8 cellular contexts compared by ENCODE assay signal in genomic region chr3:131033480-131034080, GRCh38. TPM values are rescaled to one million over a fixed set of nuclear protein-coding genes. Genes with fewer than 3 reads are reported as not detected.
DNase-seq lines count a peak whose midpoint lies in the region; ATAC-seq, FAIRE-seq and TF ChIP-seq lines count a peak whose summit lies in the region.

No MANE protein-coding gene starts in this region.

- H3K27ac Mint-ChIP-seq in neural progenitor cell, result no peak overlapping the region
- H3K27ac Mint-ChIP-seq in T-helper 2 cell treated with Interferon-gamma antibody and Interleukin-4, amounts not matched to agents 5 μg/mL and 100 μg/mL, for 36 hours, result no peak overlapping the region

- no peak overlapping the region for H3K14ac ChIP-seq in H1 (ENCODE audit: insufficient read length)

- H4K5ac ChIP-seq in H1 (ENCODE audit: insufficient read length, low read depth, low read length), result no peak overlapping the region

- peaks cover 2% of the 10 kb centered on the region for H3K4me1 Mint-ChIP-seq in neural progenitor cell
- H3K4me1 Mint-ChIP-seq in T-helper 2 cell treated with Interferon-gamma antibody and Interleukin-4, amounts not matched to agents 5 μg/mL and 100 μg/mL, for 36 hours (ENCODE audit: low read depth), result peaks cover 6% of the 10 kb centered on the region

- H2BK15ac ChIP-seq in H1 (ENCODE audit: low read length), result no peak overlapping the region

- no peak overlapping the region for H3K18ac ChIP-seq in H1 (ENCODE audit: extremely low read depth, low read length)

- no peak overlapping the region for H2AK5ac ChIP-seq in H1 (ENCODE audit: low read depth, low read length)

- no peaks in the 10 kb centered on the region for H3K27me3 ChIP-seq in HL-60 (ENCODE audit: insufficient read depth, poor library complexity, severe bottlenecking)
- H3K27me3 ChIP-seq in Peyer's patch, result no peaks in the 10 kb centered on the region
- no peaks in the 10 kb centered on the region for H3K27me3 ChIP-seq in H1 (replicated peaks in 1 of 4; ENCODE audit: control insufficient read depth in 3 of 4, extremely low read depth in 1 of 4, insufficient read depth in 3 of 4, low read length in 3 of 4)
- no peaks in the 10 kb centered on the region for H3K27me3 ChIP-seq in neural progenitor cell

- H3K9ac ChIP-seq in H1 (replicated peaks in 1 of 4; ENCODE audit: extremely low read depth in 1 of 4, low read depth in 3 of 4, low read length in 3 of 4), result no peak overlapping the region
- H3K9ac ChIP-seq in neural progenitor cell, result no peak overlapping the region

- H3K4ac ChIP-seq in H1 (replicated peaks; ENCODE audit: insufficient read length, low read depth, low read length), result no peak overlapping the region

- no peak overlapping the region for H2BK20ac ChIP-seq in H1 (ENCODE audit: low read length)

- H3K4me1 ChIP-seq in Peyer's patch (no peaks in the 10 kb centered on the region), H1 (replicated peaks in 1 of 4; ENCODE audit: control insufficient read depth in 3 of 4, insufficient read depth in 4 of 4, low read length in 3 of 4) (no peaks in the 10 kb centered on the region), neural progenitor cell (no peaks in the 10 kb centered on the region)

- no peak overlapping the region for H3K23ac ChIP-seq in H1 (ENCODE audit: insufficient read length)

- H3K79me2 ChIP-seq in H1 (ENCODE audit: control insufficient read depth in 1 of 2, insufficient read depth in 2 of 2, low read length in 2 of 2) (no peaks in the 10 kb centered on the region), neural progenitor cell (ENCODE audit: low read depth) (no peaks in the 10 kb centered on the region)

- no peak overlapping the region for H2BK12ac ChIP-seq in H1 (ENCODE audit: low read depth, low read length)

- H3K36me3 ChIP-seq in Peyer's patch (peaks cover 0 to 4% (median 0%) of the 10 kb centered on the region in 3 donors), H1 (ENCODE audit: control insufficient read depth in 2 of 4, insufficient read depth in 4 of 4, low read length in 3 of 4) (no peaks in the 10 kb centered on the region), neural progenitor cell (no peaks in the 10 kb centered on the region)

- no peak overlapping the region for H2BK5ac ChIP-seq in H1 (ENCODE audit: low read depth, low read length)

- H2AFZ ChIP-seq in H1 (ENCODE audit: low read length) (no peak overlapping the region), neural progenitor cell (replicated peaks) (no peak overlapping the region)

- no peaks in the 10 kb centered on the region for H3K79me1 ChIP-seq in H1 (ENCODE audit: low read depth, low read length)

- no peak for TF ChIP-seq EP300 in H1 (IDR thresholded peaks at IDR 0.05; ENCODE audit: borderline replicate concordance in 1 of 2, low read depth in 2 of 2, low read length in 2 of 2)

- FAIRE-seq in A204.1 (lab: Jason Lieb, UNC) (peak; percentile 98), H1 (lab: Jason Lieb, UNC) (peak; percentile 19)

- no peaks in the 10 kb centered on the region for H3K27me3 Mint-ChIP-seq in neural progenitor cell (ENCODE audit: insufficient read depth, low read depth)
- peaks cover 3% of the 10 kb centered on the region for H3K27me3 Mint-ChIP-seq in T-helper 2 cell treated with Interferon-gamma antibody and Interleukin-4, amounts not matched to agents 5 μg/mL and 100 μg/mL, for 36 hours (ENCODE audit: low read depth)

- no peak for ATAC-seq in HG03097 (IDR thresholded peaks at IDR 0.05; ENCODE audit: low FRiP score, unreplicated experiment)

- no peak overlapping the region for H4K91ac ChIP-seq in H1 (replicated peaks; ENCODE audit: insufficient read length, low read length)

- H3K9me3 ChIP-seq in Peyer's patch (no peaks in the 10 kb centered on the region), H1 (ENCODE audit: insufficient read depth in 2 of 2, low read depth in 1 of 2, low read length in 1 of 2) (no peaks in the 10 kb centered on the region), neural progenitor cell (ENCODE audit: low read depth) (no peaks in the 10 kb centered on the region)

- H3K4me3 Mint-ChIP-seq in neural progenitor cell, result no peak overlapping the region
- H3K4me3 Mint-ChIP-seq in T-helper 2 cell treated with Interferon-gamma antibody and Interleukin-4, amounts not matched to agents 5 μg/mL and 100 μg/mL, for 36 hours, result no peak overlapping the region

- H3K27ac ChIP-seq in HL-60 (replicated peaks), result no peak overlapping the region
- H3K27ac ChIP-seq in Peyer's patch, result no peak overlapping the region
- H3K27ac ChIP-seq in H1 (ENCODE audit: low read depth, low read length), result no peak overlapping the region
- H3K27ac ChIP-seq in neural progenitor cell, result no peak overlapping the region

- H4K20me1 ChIP-seq in H1 (replicated peaks in 1 of 2; ENCODE audit: control insufficient read depth in 1 of 2, insufficient read depth in 2 of 2, low read length in 2 of 2), result no peaks in the 10 kb centered on the region
- no peaks in the 10 kb centered on the region for H4K20me1 ChIP-seq in neural progenitor cell (ENCODE audit: low read depth)

- no peak for TF ChIP-seq POLR2A in Peyer's patch (IDR thresholded peaks at IDR 0.05)
- no peak for TF ChIP-seq POLR2A in H1 (IDR thresholded peaks at IDR 0.05; ENCODE audit: control extremely low read depth in 1 of 2, low read depth in 2 of 2, low read length in 2 of 2)

- no peaks in the 10 kb centered on the region for H3K9me3 Mint-ChIP-seq in neural progenitor cell
- no peaks in the 10 kb centered on the region for H3K9me3 Mint-ChIP-seq in T-helper 2 cell treated with Interferon-gamma antibody and Interleukin-4, amounts not matched to agents 5 μg/mL and 100 μg/mL, for 36 hours

- H3K4me3 ChIP-seq in HL-60 (replicated peaks; ENCODE audit: insufficient read depth, low read length), result no peak overlapping the region
- no peak overlapping the region for H3K4me3 ChIP-seq in Peyer's patch
- no peak overlapping the region for H3K4me3 ChIP-seq in H1 (ENCODE audit: extremely low read depth in 1 of 4, insufficient read depth in 2 of 4, low read depth in 3 of 4, low read length in 4 of 4)
- H3K4me3 ChIP-seq in neural progenitor cell, result no peak overlapping the region

- CTCF ChIA-PET in H1 (lab: Charles Lee; ENCODE audit: partially characterized antibody), result interaction anchor here (0.7 to 2.9 kb wide), 17 partner anchors 9 to 1235 kb away, joined by 3 to 11 read pairs (median 4); no protein-coding TSS in a partner anchor

- no peak overlapping the region for H3K4me2 ChIP-seq in H1 (ENCODE audit: insufficient read depth in 1 of 2, low read depth in 2 of 2, low read length in 2 of 2)
- no peak overlapping the region for H3K4me2 ChIP-seq in neural progenitor cell

- no peak overlapping the region for H2BK120ac ChIP-seq in H1 (replicated peaks; ENCODE audit: low read depth, low read length)

- TF ChIP-seq CTCF in HL-60 (IDR thresholded peaks at IDR 0.05; ENCODE audit: insufficient read depth, low read length) (peak; percentile 29), Peyer's patch (IDR thresholded peaks at IDR 0.05) (peak; percentile 20 to 79 (median 70)), H1 (IDR thresholded peaks at IDR 0.05; ENCODE audit: control extremely low read depth in 1 of 3, insufficient read depth in 1 of 3, low read depth in 1 of 3, low read length in 3 of 3) (peak in 2 of 3 experiments; percentile 25 to 59; a peak in 2 of 4 replicates), neural progenitor cell (IDR thresholded peaks at IDR 0.05) (peak; percentile 91)

- 11% methylated on average over 1 of the region's 1 CpG; no CpG with 5 or more reads in 1 of the 2 experiments for WGBS in H1 (ENCODE audit: extremely low coverage in 1 of 2, insufficient coverage in 1 of 2, insufficient read length in 1 of 2, insufficient replicate concordance in 2 of 2, low coverage in 1 of 2, low lambda C conversion rate in 2 of 2, missing lambda C conversion rate in 1 of 2), 2 experiments

- TF ChIP-seq RAD21 in H1 (IDR thresholded peaks at IDR 0.05 in 1 of 2, conservative IDR thresholded peaks at IDR 0.05 in 1 of 2; ENCODE audit: low read depth in 2 of 2, low read length in 2 of 2), result peak; percentile 67 to 77

- no peaks in the 10 kb centered on the region for H3F3A ChIP-seq in neural progenitor cell (ENCODE audit: low read depth)

- H4K8ac ChIP-seq in H1 (ENCODE audit: extremely low read depth, insufficient read depth, low read length), result no peak overlapping the region

- no peak overlapping the region for H3K56ac ChIP-seq in H1 (replicated peaks; ENCODE audit: insufficient read length, low read depth, low read length)

- peak; percentile 50 for DNase-seq in EH (ENCODE audit: low read depth)
- peak; percentile 17 to 38 for DNase-seq in HL-60 (ENCODE audit: low read depth in 1 of 2, low spot score in 1 of 2)
- no peak for DNase-seq in Peyer's patch
- no peak for DNase-seq in H1 (ENCODE audit: low read depth in 1 of 2, low spot score in 2 of 2)
- peak; percentile 35 for DNase-seq in neural progenitor cell (ENCODE audit: low spot score)
- no peak for DNase-seq in T-helper 2 cell treated with Interferon-gamma antibody and Interleukin-4, amounts not matched to agents 5 μg/mL and 100 μg/mL, for 36 hours (ENCODE audit: low spot score)

- H3K23me2 ChIP-seq in H1 (ENCODE audit: low read depth, low read length), result no peaks in the 10 kb centered on the region

- H3K36me3 Mint-ChIP-seq in neural progenitor cell, result no peaks in the 10 kb centered on the region
- H3K36me3 Mint-ChIP-seq in T-helper 2 cell treated with Interferon-gamma antibody and Interleukin-4, amounts not matched to agents 5 μg/mL and 100 μg/mL, for 36 hours (ENCODE audit: low read depth), result no peaks in the 10 kb centered on the region

- POLR2A ChIA-PET in H1 (lab: Charles Lee; ENCODE audit: partially characterized antibody), result no interaction called here

RNA-seq across cellular contexts. Expression of gene NEK11, which starts 6.9 kb away (rescaled TPM):
- total RNA-seq in Peyer's patch (1 to 10 TPM; 3.5 to 8.6 (median 5.5) TPM), neural progenitor cell (ENCODE audit: low replicate concordance) (1.1 and 8.1 TPM in 2 replicates)
- total RNA-seq in H1 (2021; fragmentation: NEBNext Ultra II Directional; extraction: Animal tissue kit (Norgen Biotek cat#: 25700)), result 0.27 TPM in 1 of 2 replicates, not detected in the other
- polyA plus RNA-seq in H1 (2011; rRNA removed), result 0.28 and 0.60 TPM in 2 replicates
- polyA plus RNA-seq in H1 (2011; cell fraction: cytosol; rRNA removed), result 0.69 TPM
- 0.90 TPM for polyA plus RNA-seq in H1 (2011; cell fraction: nucleus; rRNA removed)
- 0.56 to 1.2 TPM (median 0.95 TPM) in 4 replicates for polyA plus RNA-seq in H1 (2012, experiment 1 of 2)
- polyA plus RNA-seq in H1 (2012, experiment 2 of 2), result 0.14 TPM
- polyA plus RNA-seq in H1 (2013, experiment 1 of 2), result 0.99 TPM
- 0.50 TPM for polyA plus RNA-seq in H1 (2013, experiment 2 of 2)
- 0.83 and 1.1 TPM in 2 replicates for polyA minus RNA-seq in H1 (2011; rRNA and poly(A)+ RNA removed)
- 1.2 TPM for polyA minus RNA-seq in H1 (2011; cell fraction: cytosol; rRNA and poly(A)+ RNA removed)
- polyA minus RNA-seq in H1 (2011; cell fraction: nucleus; rRNA and poly(A)+ RNA removed), result 3.5 TPM

RNA-seq across cellular contexts. Expression of gene ASTE1, which starts 7.0 kb away (rescaled TPM):
- total RNA-seq in Peyer's patch, result 10 to 100 TPM in 3 of 4 donors, 1 to 10 TPM in 1; 7.4 to 34.1 (median 18.0) TPM
- total RNA-seq in H1 (2021; fragmentation: NEBNext Ultra II Directional; extraction: Animal tissue kit (Norgen Biotek cat#: 25700)), result not detected in 2 replicates
- polyA plus RNA-seq in H1 (2011; rRNA removed), result 4.4 and 6.4 TPM in 2 replicates
- polyA plus RNA-seq in H1 (2011; cell fraction: cytosol; rRNA removed), result 5.5 TPM
- 5.2 TPM for polyA plus RNA-seq in H1 (2011; cell fraction: nucleus; rRNA removed)
- 4.6 to 5.9 TPM (median 5.2 TPM) in 4 replicates for polyA plus RNA-seq in H1 (2012, experiment 1 of 2)
- 0.87 TPM for polyA plus RNA-seq in H1 (2012, experiment 2 of 2)
- polyA plus RNA-seq in H1 (2013, experiment 1 of 2), result 3.8 TPM
- 3.3 TPM for polyA plus RNA-seq in H1 (2013, experiment 2 of 2)
- 11.5 and 13.1 TPM in 2 replicates for polyA minus RNA-seq in H1 (2011; rRNA and poly(A)+ RNA removed)
- 6.5 TPM for polyA minus RNA-seq in H1 (2011; cell fraction: cytosol; rRNA and poly(A)+ RNA removed)
- 22.3 TPM for polyA minus RNA-seq in H1 (2011; cell fraction: nucleus; rRNA and poly(A)+ RNA removed)
- total RNA-seq in neural progenitor cell (ENCODE audit: low replicate concordance), result 1.4 and 3.1 TPM in 2 replicates

Comparison
In these comparisons a context has a peak if more than half of its experiments do, and no peak if none do; other contexts are left out.
1. DNase-seq: peak in EH (single experiment), HL-60 (2 of 2) and neural progenitor cell (single experiment); none in Peyer's patch (0 of 3), H1 (0 of 2) and T-helper 2 cell treated with Interferon-gamma antibody and Interleukin-4, amounts not matched to agents 5 μg/mL and 100 μg/mL, for 36 hours (single experiment).
2. CTCF ChIP-seq: peak in every context shown above with its lines; median percentile 91 in neural progenitor cell; 70 in Peyer's patch; 42 in H1; 29 in HL-60.